Comparison of ENCODE assay signal across 22 cellular contexts in the genomic region with DNA sequence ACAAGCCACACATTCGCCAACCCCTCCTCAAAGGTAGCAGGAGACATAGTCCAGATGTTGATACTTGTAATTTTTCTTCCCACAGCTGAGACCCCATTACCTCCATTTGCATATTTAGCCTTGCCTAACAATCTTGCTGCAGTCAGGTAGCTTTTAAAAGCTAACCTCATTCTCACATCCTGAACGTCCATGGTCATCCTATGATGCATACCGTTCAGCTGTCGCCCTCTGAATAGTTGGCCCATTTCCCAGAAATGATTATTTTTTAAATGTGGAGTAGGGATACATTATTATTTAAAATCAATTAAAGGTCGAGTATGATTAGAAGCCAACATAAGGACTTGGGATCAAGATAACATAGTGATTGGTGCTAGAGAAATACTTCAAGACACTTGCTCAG.
DNase-seq lines count a peak whose midpoint lies in the region; ATAC-seq and TF ChIP-seq lines count a peak whose summit lies in the region.
"Had no signal": no experiment of that assay in that cellular context is flagged by ENCODE, and none has a peak within 500 bp of the region (broad histone marks: within the 10 kb centered on the region; RNA-seq: fewer than 3 reads in every experiment).

No MANE protein-coding gene starts in this region.

- TF ChIP-seq CTCF in mammary epithelial cell (conservative IDR thresholded peaks at IDR 0.05 in 1 of 2, IDR thresholded peaks at IDR 0.05 in 1 of 2; ENCODE audit: extremely low read depth in 1 of 2, insufficient read depth in 1 of 2, low read depth in 1 of 2, low read length in 2 of 2) (no peak), breast epithelium (IDR thresholded peaks at IDR 0.05) (no peak), RWPE2 (IDR thresholded peaks at IDR 0.05; ENCODE audit: poor library complexity, severe bottlenecking) (no peak)

- POLR2A ChIA-PET in naive thymus-derived CD8-positive, alpha-beta T cell (lab: Charles Lee), result no interaction called here

- in situ Hi-C loops in mammary epithelial cell (cut with MboI; ENCODE audit: low sequenced_read_pairs in 2 of 2), result no loop called here

- H4K20me1 ChIP-seq in mammary epithelial cell (ENCODE audit: insufficient read depth, low read length), result no peaks in the 10 kb centered on the region

- H3K79me2 ChIP-seq in mammary epithelial cell (ENCODE audit: insufficient read depth, low read length), result no peaks in the 10 kb centered on the region
- H3K79me2 ChIP-seq: hepatocyte had no signal

- H3K36me3 ChIP-seq in mammary epithelial cell (ENCODE audit: insufficient read depth, low read length) (no peaks in the 10 kb centered on the region), breast epithelium (no peaks in the 10 kb centered on the region), RWPE2 (ENCODE audit: low read depth) (no peaks in the 10 kb centered on the region)
- H3K36me3 ChIP-seq: cardiac muscle cell, gastrocnemius medialis, suprapubic skin had no signal

- H3K27me3 ChIP-seq in mammary epithelial cell (ENCODE audit: insufficient read depth, low read length), result no peaks in the 10 kb centered on the region
- no peaks in the 10 kb centered on the region for H3K27me3 ChIP-seq in breast epithelium
- H3K27me3 ChIP-seq in RWPE2 (ENCODE audit: insufficient read depth, poor library complexity, severe bottlenecking), result peaks cover 5% of the 10 kb centered on the region
- H3K27me3 ChIP-seq: cardiac muscle cell, gastrocnemius medialis, hepatocyte, suprapubic skin had no signal

- H3K4me2 ChIP-seq in mammary epithelial cell (ENCODE audit: insufficient read depth, low read depth, low read length), result peak overlapping the region; percentile 12
- H3K4me2 ChIP-seq: A549, hepatocyte had no signal

- WGBS in mammary epithelial cell (ENCODE audit: low coverage, missing lambda C conversion rate), result 31% methylated on average over 5 of the region's 5 CpGs

- H3K27ac Mint-ChIP-seq in naive thymus-derived CD8-positive, alpha-beta T cell, result no peak overlapping the region
- H3K27ac Mint-ChIP-seq: WTC11 had no signal

- H3K4me1 Mint-ChIP-seq in naive thymus-derived CD8-positive, alpha-beta T cell, result peaks cover 0 to 2% (median 0%) of the 10 kb centered on the region in 4 donors

- TF ChIP-seq POLR2A in breast epithelium (IDR thresholded peaks at IDR 0.05), result no peak

- CTCF ChIA-PET in mammary epithelial cell (lab: Charles Lee; ENCODE audit: low non-redundant PET), result no interaction called here

- peaks cover 0 to 26% (median 12%) of the 10 kb centered on the region in 5 donors for H3K27me3 Mint-ChIP-seq in naive thymus-derived CD8-positive, alpha-beta T cell

- H3K4me3 ChIP-seq in mammary epithelial cell (replicated peaks in 1 of 3; ENCODE audit: insufficient read depth in 1 of 3, low read depth in 2 of 3, low read length in 3 of 3), result no peak overlapping the region
- H3K4me3 ChIP-seq in breast epithelium, result no peak overlapping the region
- H3K4me3 ChIP-seq in RWPE2 (ENCODE audit: severe bottlenecking), result no peak overlapping the region
- H3K4me3 ChIP-seq: A549, cardiac muscle cell, gastrocnemius medialis, hepatocyte, skin epidermis, suprapubic skin had no signal

- no peak overlapping the region for H3K4me3 Mint-ChIP-seq in naive thymus-derived CD8-positive, alpha-beta T cell
- H3K4me3 Mint-ChIP-seq: naive B cell, WTC11 had no signal

- H3K9me3 ChIP-seq in mammary epithelial cell (replicated peaks; ENCODE audit: insufficient read depth, low read length) (no peaks in the 10 kb centered on the region), breast epithelium (no peaks in the 10 kb centered on the region), RWPE2 (ENCODE audit: severe bottlenecking) (no peaks in the 10 kb centered on the region)
- H3K9me3 ChIP-seq: A549, gastrocnemius medialis, suprapubic skin had no signal

- dilution Hi-C loops in mammary epithelial cell (cut with HindIII; ENCODE audit: low sequenced_read_pairs), result no loop called here

- H2AFZ ChIP-seq in mammary epithelial cell (ENCODE audit: low read depth, low read length), result peak overlapping the region; percentile 63
- H2AFZ ChIP-seq: hepatocyte had no signal

- peak; percentile 64; the same call in 2 of the 3 replicates for ATAC-seq in RWPE2 (ENCODE audit: low read depth)
- ATAC-seq in naive thymus-derived CD8-positive, alpha-beta T cell, result no peak
- no peak for ATAC-seq in HG03442 (IDR thresholded peaks at IDR 0.05; ENCODE audit: unreplicated experiment)
- no peak for ATAC-seq in GM18870 (IDR thresholded peaks at IDR 0.05; ENCODE audit: unreplicated experiment)
- ATAC-seq: gastrocnemius medialis, left lobe of liver, WTC11 had no signal

- H3K27ac ChIP-seq in mammary epithelial cell (ENCODE audit: insufficient read depth, low read depth, low read length) (no peak overlapping the region), breast epithelium (no peak overlapping the region), RWPE2 (ENCODE audit: poor library complexity, severe bottlenecking) (no peak overlapping the region)
- H3K27ac ChIP-seq: A549, cardiac muscle cell, gastrocnemius medialis, hepatocyte, skin epidermis, suprapubic skin had no signal

- no peaks in the 10 kb centered on the region for H3K36me3 Mint-ChIP-seq in naive thymus-derived CD8-positive, alpha-beta T cell
- H3K36me3 Mint-ChIP-seq: naive B cell had no signal

- no peak overlapping the region for H3K9ac ChIP-seq in mammary epithelial cell (ENCODE audit: insufficient read depth, low read length)

- BruUV-seq in mammary epithelial cell (replicated peaks; lab: Mats Ljungman, UMichigan), result no TSS peak

- intact Hi-C loops in mammary epithelial cell (cut with micrococcal nuclease), result no loop called here
- intact Hi-C loops in breast epithelium (cut with DNase I; ENCODE audit: low total_unique reads), result no loop called here

- H3K4me1 ChIP-seq in mammary epithelial cell (ENCODE audit: insufficient read depth, low read length) (peaks cover 7% of the 10 kb centered on the region), breast epithelium (no peaks in the 10 kb centered on the region), RWPE2 (ENCODE audit: insufficient read depth, poor library complexity, severe bottlenecking) (peaks cover 12% of the 10 kb centered on the region)
- H3K4me1 ChIP-seq: A549 had no signal

- peaks cover 0 to 5% (median 0%) of the 10 kb centered on the region in 9 donors for H3K9me3 Mint-ChIP-seq in naive thymus-derived CD8-positive, alpha-beta T cell

- DNase-seq in mammary epithelial cell (peak; percentile 6), breast epithelium (ENCODE audit: low spot score in 2 of 2) (no peak), NCI-H1105 (lab: John Stamatoyannopoulos, UW) (peak; percentile 74), RWPE2 (ENCODE audit: low spot score) (no peak), NCI-H2107 treated with DMSO at 0.1 percent for 48 hours (lab: John Stamatoyannopoulos, UW; ENCODE audit: unreplicated experiment) (no peak)
- DNase-seq in naive thymus-derived CD8-positive, alpha-beta T cell, result no peak
- DNase-seq: activated naive CD4-positive, alpha-beta T cell treated with anti-CD3 and anti-CD28 coated beads, Interleukin-2, amount 50 U/mL, for 16 hours; EL; gastrocnemius medialis; mesendoderm; naive B cell; NCI-H187; occipital lobe had no signal

Comparison
In these comparisons a context has a peak if more than half of its experiments do, and no peak if none do; other contexts are left out.
1. DNase-seq: peak in mammary epithelial cell (single experiment) and NCI-H1105 (single experiment); none in breast epithelium (0 of 2), RWPE2 (single experiment), NCI-H2107 treated with DMSO at 0.1 percent for 48 hours (single experiment) and naive thymus-derived CD8-positive, alpha-beta T cell (0 of 10).